Comparison of ENCODE assay signal across 11 cellular contexts in genomic region chr10:110323503-110323902, GRCh38. TPM values are rescaled to one million over a fixed set of nuclear protein-coding genes. Genes with fewer than 3 reads are reported as not detected.
A peak's percentile ranks its signal among the peaks of the same experiment; 100 is the strongest.
DNase-seq lines count a peak whose midpoint lies in the region; ATAC-seq, FAIRE-seq and TF ChIP-seq lines count a peak whose summit lies in the region.
"Had no signal": no experiment of that assay in that cellular context is flagged by ENCODE, and none has a peak within 500 bp of the region (broad histone marks: within the 10 kb centered on the region; RNA-seq: fewer than 3 reads in every experiment).

No MANE protein-coding gene starts in this region.

- WGBS in A549 (ENCODE audit: missing lambda C conversion rate): 58% methylated on average over 2 of the region's 2 CpGs
- 58 to 66% (median 63%) methylated on average over 2 of the region's 2 CpGs for WGBS in stomach, 5 donors

- TF ChIP-seq RAD21 in A549 (conservative IDR thresholded peaks at IDR 0.05 in 1 of 2, IDR thresholded peaks at IDR 0.05 in 1 of 2): no peak

- TF ChIP-seq POLR2A in A549 (IDR thresholded peaks at IDR 0.05; ENCODE audit: low read length) (no peak), stomach (IDR thresholded peaks at IDR 0.05) (no peak)

- H3K4me2 ChIP-seq in A549: no peak overlapping the region; the same call in 2 of the 3 replicates

- ATAC-seq in A549 (peak; percentile 78 to 81), activated B cell treated with CpG ODN at 0.5 μM for 24 hours (ENCODE audit: low read depth) (no peak)

- peak overlapping the region; percentile 92 for H3K27ac Mint-ChIP-seq in activated B cell treated with CpG ODN at 0.5 μM for 24 hours
- H3K27ac Mint-ChIP-seq: dendritic cell treated with granulocyte-macrophage colony-stimulating factor and Interleukin-4, amounts not matched to agents 40 ng/mL and 50 ng/mL, for 4 days had no signal

- no peak for TF ChIP-seq EP300 in A549 (IDR thresholded peaks at IDR 0.05)
- no peak for TF ChIP-seq EP300 in stomach (IDR thresholded peaks at IDR 0.05)

- H3K4me3 Mint-ChIP-seq in activated B cell treated with CpG ODN at 0.5 μM for 24 hours: no peak overlapping the region
- H3K4me3 Mint-ChIP-seq: dendritic cell treated with granulocyte-macrophage colony-stimulating factor and Interleukin-4, amounts not matched to agents 40 ng/mL and 50 ng/mL, for 4 days had no signal

- no peak for FAIRE-seq in A549 (lab: Jason Lieb, UNC)
- FAIRE-seq: small intestine had no signal

- no peak overlapping the region for H3K4me3 ChIP-seq in A549
- H3K4me3 ChIP-seq in fibroblast of villous mesenchyme (ENCODE audit: low read depth, low read length): no peak overlapping the region
- H3K4me3 ChIP-seq in stomach: no peak overlapping the region

- no peaks in the 10 kb centered on the region for H3K27me3 Mint-ChIP-seq in activated B cell treated with CpG ODN at 0.5 μM for 24 hours

- no peaks in the 10 kb centered on the region for H3K36me3 Mint-ChIP-seq in activated B cell treated with CpG ODN at 0.5 μM for 24 hours (ENCODE audit: low read depth)

- CTCF ChIA-PET in A549 (lab: Yijun Ruan, JAX): interaction anchor here (0.5 to 3.7 kb wide), 10 partner anchors 11 to 287 kb away, joined by 3 to 16 read pairs (median 3); no protein-coding TSS in a partner anchor
- CTCF ChIA-PET in activated B cell treated with CpG ODN at 0.5 μM for 24 hours (lab: Charles Lee): interaction anchor here (4.8 kb wide), 1 partner anchor 31 kb away, joined by 46 read pairs; no protein-coding TSS in a partner anchor

- DNase-seq in A549 (ENCODE audit: low read depth in 1 of 2, low spot score in 1 of 2): peak in 1 of 2 experiments; percentile 66
- DNase-seq in GOT3 (lab: John Stamatoyannopoulos, UW): peak; percentile 39
- no peak for DNase-seq in activated B cell treated with CpG ODN at 0.5 μM for 24 hours
- peak; percentile 82 for DNase-seq in fibroblast of villous mesenchyme (ENCODE audit: low read depth)
- no peak for DNase-seq in NCI-H2227 treated with DMSO at 0.1 percent for 48 hours (lab: John Stamatoyannopoulos, UW)
- DNase-seq in stomach: no peak
- no peak for DNase-seq in activated CD4-positive, CD25-positive, alpha-beta regulatory T cell (lab: John Stamatoyannopoulos, UW)
- DNase-seq in NCI-H1105 treated with DMSO at 0.1 percent for 48 hours (lab: John Stamatoyannopoulos, UW): no peak
- DNase-seq: NCI-H1436 treated with DMSO at 0.1 percent for 48 hours, small intestine had no signal

- intact Hi-C loops in activated B cell treated with CpG ODN at 0.5 μM for 24 hours (cut with micrococcal nuclease): no loop called here
- intact Hi-C loops in stomach (cut with DNase I; ENCODE audit: low total_unique reads): no loop called here

- H3K9me3 Mint-ChIP-seq in activated B cell treated with CpG ODN at 0.5 μM for 24 hours: peaks cover 11% of the 10 kb centered on the region
- H3K9me3 Mint-ChIP-seq: dendritic cell treated with granulocyte-macrophage colony-stimulating factor and Interleukin-4, amounts not matched to agents 40 ng/mL and 50 ng/mL, for 4 days had no signal

- H3K27me3 ChIP-seq in stomach: no peaks in the 10 kb centered on the region

- peak overlapping the region; percentile 66 to 68 for H3K27ac ChIP-seq in A549
- no peak overlapping the region for H3K27ac ChIP-seq in stomach

- H3K4me1 Mint-ChIP-seq in activated B cell treated with CpG ODN at 0.5 μM for 24 hours: peaks cover 49% of the 10 kb centered on the region

- H3K4me1 ChIP-seq in A549 (peaks cover 35% of the 10 kb centered on the region), stomach (peaks cover 0 to 7% (median 0%) of the 10 kb centered on the region in 4 donors)

- TF ChIP-seq CTCF in A549 (IDR thresholded peaks at IDR 0.05): no peak
- TF ChIP-seq CTCF in activated B cell treated with CpG ODN at 0.5 μM for 24 hours (IDR thresholded peaks at IDR 0.05): no peak
- no peak for TF ChIP-seq CTCF in fibroblast of villous mesenchyme (IDR thresholded peaks at IDR 0.05; ENCODE audit: insufficient read depth, low read depth, low read length)
- no peak for TF ChIP-seq CTCF in stomach (IDR thresholded peaks at IDR 0.05)

- H3K9me3 ChIP-seq in A549: peaks cover 28% of the 10 kb centered on the region
- H3K9me3 ChIP-seq in stomach: peaks cover 0 to 20% (median 14%) of the 10 kb centered on the region in 4 donors

- no peaks in the 10 kb centered on the region for H3K36me3 ChIP-seq in stomach

- POLR2A ChIA-PET in A549 (lab: Yijun Ruan, JAX) (interaction anchor here (1.6 kb wide), 1 partner anchor 19 kb away, joined by 3 read pairs; the partner anchor contains the start of gene SMNDC1), activated B cell treated with CpG ODN at 0.5 μM for 24 hours (lab: Charles Lee) (interaction anchor here (0.6 to 8.3 kb wide), 13 partner anchors 9 to 247 kb away, joined by 3 to 218 read pairs (median 5); partner anchors contain the start of genes SMC3 and SMNDC1)

TF ChIP-seq in A549, 52 proteins besides CTCF, POLR2A, EP300 and RAD21:
- TF ChIP-seq FOSL2 (IDR thresholded peaks at IDR 0.05): no peak
- 0 out of 2 replicates have a peak, but pooled peaks have one; percentile 30 for TF ChIP-seq FOSL2 (CRISPR knock-in tag; IDR thresholded peaks at IDR 0.05)
- no peak for TF ChIP-seq CBX8 (IDR thresholded peaks at IDR 0.05)
- peak; percentile 63 for TF ChIP-seq MAFK (IDR thresholded peaks at IDR 0.05; ENCODE audit: partially characterized antibody)

RNA-seq across cellular contexts. Expression of gene SMNDC1, which starts 18.8 kb away (rescaled TPM):
- polyA plus RNA-seq in A549 (2011; rRNA removed): 35.4 and 40.2 TPM in 2 replicates
- polyA plus RNA-seq in A549 (2012; cell fraction: cytosol; rRNA removed): 10.4 and 13.9 TPM in 2 replicates
- polyA plus RNA-seq in A549 (2012; cell fraction: nucleus; rRNA removed): 7.1 and 9.5 TPM in 2 replicates
- 27.5 to 30.1 TPM (median 28.1 TPM) in 3 replicates for polyA plus RNA-seq in A549 (2017; fragmentation: RNase III; extraction: RNeasy Plus Mini Kit Qiagen cat#74134 plus additional on column Dnase treatment)
- polyA minus RNA-seq in A549 (2011; rRNA and poly(A)+ RNA removed): 6.4 and 8.9 TPM in 2 replicates
- 32.7 and 35.6 TPM in 2 replicates for total RNA-seq in activated B cell treated with CpG ODN at 0.5 μM for 24 hours
- 6.8 and 11.7 TPM in 2 replicates for total RNA-seq in fibroblast of villous mesenchyme
- total RNA-seq in stomach: 10 to 100 TPM in 3 of 5 donors, 1 to 10 TPM in 2; 7.8 to 31.6 (median 29.0) TPM
- polyA plus RNA-seq in stomach: 10 to 100 TPM in 1 of 3 donors, 1 to 10 TPM in 2; 7.7 to 21.7 (median 8.7) TPM

Comparison
In these comparisons a context has a peak if more than half of its experiments do, and no peak if none do; other contexts are left out.
1. DNase-seq: peak in GOT3 (single experiment) and fibroblast of villous mesenchyme (single experiment); none in activated B cell treated with CpG ODN at 0.5 μM for 24 hours (single experiment), NCI-H2227 treated with DMSO at 0.1 percent for 48 hours (single experiment), stomach (single experiment), activated CD4-positive, CD25-positive, alpha-beta regulatory T cell (0 of 4) and NCI-H1105 treated with DMSO at 0.1 percent for 48 hours (single experiment).
2. H3K27ac ChIP-seq: peak in A549 (2 of 2); none in stomach (0 of 5).